In genomic region chr1:37047487-37047886, GRCh38 we compare ENCODE assay signal across 17 cellular contexts. TPM values are rescaled to one million over a fixed set of nuclear protein-coding genes. Genes with fewer than 3 reads are reported as not detected.
"Had no signal": no experiment of that assay in that cellular context is flagged by ENCODE, and none has a peak within 500 bp of the region (broad histone marks: within the 10 kb centered on the region; RNA-seq: fewer than 3 reads in every experiment).

No MANE protein-coding gene starts in this region.

- ATAC-seq: effector memory CD8-positive, alpha-beta T cell; gastrocnemius medialis; left lobe of liver; mucosa of descending colon; naive thymus-derived CD8-positive, alpha-beta T cell; sciatic nerve; stimulated activated memory B cell treated with anti-CD40 and anti-IgM and Interleukin-4, amounts not matched to agents 10 μg/mL and 1 μg/mL and 100 μg/mL, for 72 hours had no signal

- H3K36me3 Mint-ChIP-seq: naive thymus-derived CD8-positive, alpha-beta T cell; stimulated activated memory B cell treated with anti-CD40 and anti-IgM and Interleukin-4, amounts not matched to agents 10 μg/mL and 1 μg/mL and 100 μg/mL, for 72 hours had no signal

- H3K4me3 Mint-ChIP-seq: effector memory CD8-positive, alpha-beta T cell; naive thymus-derived CD8-positive, alpha-beta T cell; stimulated activated memory B cell treated with anti-CD40 and anti-IgM and Interleukin-4, amounts not matched to agents 10 μg/mL and 1 μg/mL and 100 μg/mL, for 72 hours; stimulated activated naive CD8-positive, alpha-beta T cell treated with anti-CD3 and anti-CD28 coated beads, Interleukin-15, Interleukin-2, amounts not matched to agents 100 ng/mL and 50 ng/mL, for 24 hours had no signal

- H3K27ac Mint-ChIP-seq: effector memory CD8-positive, alpha-beta T cell; stimulated activated memory B cell treated with anti-CD40 and anti-IgM and Interleukin-4, amounts not matched to agents 10 μg/mL and 1 μg/mL and 100 μg/mL, for 72 hours; stimulated activated naive CD8-positive, alpha-beta T cell treated with anti-CD3 and anti-CD28 coated beads, Interleukin-15, Interleukin-2, amounts not matched to agents 100 ng/mL and 50 ng/mL, for 24 hours had no signal

- H3K4me1 Mint-ChIP-seq: naive thymus-derived CD8-positive, alpha-beta T cell; stimulated activated memory B cell treated with anti-CD40 and anti-IgM and Interleukin-4, amounts not matched to agents 10 μg/mL and 1 μg/mL and 100 μg/mL, for 72 hours had no signal

- DNase-seq: effector memory CD8-positive, alpha-beta T cell; gastrocnemius medialis; islet precursor cell; mammary epithelial cell; mucosa of descending colon; naive thymus-derived CD8-positive, alpha-beta T cell; spleen; stimulated activated CD4-positive, alpha-beta T cell treated with anti-CD3 and anti-CD28 coated beads, Interleukin-15, amount 100 ng/mL, for 24 hours; stimulated activated CD4-positive, alpha-beta T cell treated with anti-CD3 and anti-CD28 coated beads, Interleukin-1b, Interleukin-23, amount 100 ng/mL, for 48 hours; stimulated activated CD4-positive, alpha-beta T cell treated with anti-CD3 and anti-CD28 coated beads, Interleukin-4, amount 100 ng/mL, for 24 hours; tibial artery; upper lobe of left lung; uterus had no signal

- H3K9me3 Mint-ChIP-seq: effector memory CD8-positive, alpha-beta T cell; stimulated activated memory B cell treated with anti-CD40 and anti-IgM and Interleukin-4, amounts not matched to agents 10 μg/mL and 1 μg/mL and 100 μg/mL, for 72 hours; stimulated activated naive CD8-positive, alpha-beta T cell treated with anti-CD3 and anti-CD28 coated beads, Interleukin-15, Interleukin-2, amounts not matched to agents 100 ng/mL and 50 ng/mL, for 24 hours had no signal

RNA-seq across cellular contexts. Expression of gene GRIK3, which starts 13.2 kb away (rescaled TPM):
- polyA plus RNA-seq: mammary epithelial cell; naive thymus-derived CD8-positive, alpha-beta T cell had no signal
